ENCODE assay signal across 8 cellular contexts in genomic region chr14:60327447-60328331, GRCh38.
DNase-seq lines count a peak whose midpoint lies in the region; ATAC-seq and TF ChIP-seq lines count a peak whose summit lies in the region.

No MANE protein-coding gene starts in this region.

- H3K27me3 ChIP-seq in upper lobe of left lung = peaks cover 0 to 8% (median 2%) of the 10 kb centered on the region in 4 donors

- peak overlapping the region; percentile 77 for H3K4me3 ChIP-seq in GM12865 (ENCODE audit: low read depth, low read length)
- peak overlapping the region in 3 of 4 donors; percentile 33 to 42 (median 40) for H3K4me3 ChIP-seq in upper lobe of left lung

- H3K4me3 Mint-ChIP-seq in activated CD4-positive, alpha-beta T cell treated with anti-CD3 and anti-CD28 coated beads, Interleukin-2, amount 10 ng/mL, durations not matched to agents 24 days and 14 days = peak overlapping the region; percentile 86
- H3K4me3 Mint-ChIP-seq in endothelial cell (ENCODE audit: unreplicated experiment) = peak overlapping the region; percentile 84
- H3K4me3 Mint-ChIP-seq in natural killer cell treated with Interleukin-12 subunit alpha and Interleukin-12 subunit beta and Interleukin-15 and Interleukin-18, amount 100 ng/mL, for 72 hours = peak overlapping the region; percentile 78

- H3K36me3 Mint-ChIP-seq in activated CD4-positive, alpha-beta T cell treated with anti-CD3 and anti-CD28 coated beads, Interleukin-2, amount 10 ng/mL, durations not matched to agents 24 days and 14 days (ENCODE audit: low read depth) = peaks cover 4% of the 10 kb centered on the region
- no peaks in the 10 kb centered on the region for H3K36me3 Mint-ChIP-seq in endothelial cell (ENCODE audit: low read depth, unreplicated experiment)
- no peaks in the 10 kb centered on the region for H3K36me3 Mint-ChIP-seq in natural killer cell treated with Interleukin-12 subunit alpha and Interleukin-12 subunit beta and Interleukin-15 and Interleukin-18, amount 100 ng/mL, for 72 hours

- DNase-seq in GM12865 (ENCODE audit: low read depth) = peak; percentile 82
- DNase-seq in NAMALWA (ENCODE audit: low spot score) = peak; percentile 73
- DNase-seq in activated CD4-positive, alpha-beta T cell treated with anti-CD3 and anti-CD28 coated beads, Interleukin-2, amount 10 ng/mL, durations not matched to agents 24 days and 14 days = peak; percentile 78
- DNase-seq in endothelial cell (ENCODE audit: low spot score) = peak; percentile 25
- DNase-seq in natural killer cell treated with Interleukin-12 subunit alpha and Interleukin-12 subunit beta and Interleukin-15 and Interleukin-18, amount 100 ng/mL, for 72 hours (ENCODE audit: low spot score) = no peak
- DNase-seq in upper lobe of left lung = peak; percentile 27 to 87
- DNase-seq in AG08395 (ENCODE audit: low spot score) = no peak

- H3K9me3 ChIP-seq in upper lobe of left lung = no peaks in the 10 kb centered on the region

- peaks cover 27% of the 10 kb centered on the region for H3K27me3 Mint-ChIP-seq in activated CD4-positive, alpha-beta T cell treated with anti-CD3 and anti-CD28 coated beads, Interleukin-2, amount 10 ng/mL, durations not matched to agents 24 days and 14 days
- H3K27me3 Mint-ChIP-seq in endothelial cell (ENCODE audit: unreplicated experiment) = peaks cover 7% of the 10 kb centered on the region
- H3K27me3 Mint-ChIP-seq in natural killer cell treated with Interleukin-12 subunit alpha and Interleukin-12 subunit beta and Interleukin-15 and Interleukin-18, amount 100 ng/mL, for 72 hours = peaks cover 14 to 32% of the 10 kb centered on the region in 2 donors

- peaks cover 7 to 23% (median 12%) of the 10 kb centered on the region in 4 donors for H3K4me1 ChIP-seq in upper lobe of left lung

- H3K9me3 Mint-ChIP-seq in activated CD4-positive, alpha-beta T cell treated with anti-CD3 and anti-CD28 coated beads, Interleukin-2, amount 10 ng/mL, durations not matched to agents 24 days and 14 days = no peaks in the 10 kb centered on the region
- H3K9me3 Mint-ChIP-seq in endothelial cell (ENCODE audit: unreplicated experiment) = no peaks in the 10 kb centered on the region
- no peaks in the 10 kb centered on the region for H3K9me3 Mint-ChIP-seq in natural killer cell treated with Interleukin-12 subunit alpha and Interleukin-12 subunit beta and Interleukin-15 and Interleukin-18, amount 100 ng/mL, for 72 hours

- peak; percentile 53 for ATAC-seq in GM21825 (IDR thresholded peaks at IDR 0.05; ENCODE audit: unreplicated experiment)
- peak in 1 of 2 donors; percentile 25 for ATAC-seq in natural killer cell treated with Interleukin-12 subunit alpha and Interleukin-12 subunit beta and Interleukin-15 and Interleukin-18, amount 100 ng/mL, for 72 hours
- ATAC-seq in upper lobe of left lung (ENCODE audit: low FRiP score in 2 of 2) = peak; percentile 32 to 46

- no peak for TF ChIP-seq EP300 in upper lobe of left lung (IDR thresholded peaks at IDR 0.05)

- WGBS in upper lobe of left lung, 2 donors = 8 to 12% methylated on average over 32 of the region's 58 CpGs

- no peak overlapping the region for H3K27ac ChIP-seq in upper lobe of left lung

- no peaks in the 10 kb centered on the region for H3K36me3 ChIP-seq in upper lobe of left lung

- peaks cover 26% of the 10 kb centered on the region for H3K4me1 Mint-ChIP-seq in activated CD4-positive, alpha-beta T cell treated with anti-CD3 and anti-CD28 coated beads, Interleukin-2, amount 10 ng/mL, durations not matched to agents 24 days and 14 days
- peaks cover 7% of the 10 kb centered on the region for H3K4me1 Mint-ChIP-seq in endothelial cell (ENCODE audit: unreplicated experiment)
- peaks cover 16 to 18% of the 10 kb centered on the region in 2 donors for H3K4me1 Mint-ChIP-seq in natural killer cell treated with Interleukin-12 subunit alpha and Interleukin-12 subunit beta and Interleukin-15 and Interleukin-18, amount 100 ng/mL, for 72 hours (ENCODE audit: low read depth in 2 of 2)

- intact Hi-C loops in activated CD4-positive, alpha-beta T cell treated with anti-CD3 and anti-CD28 coated beads, Interleukin-2, amount 10 ng/mL, durations not matched to agents 24 days and 14 days (cut with micrococcal nuclease) = no loop called here

- TF ChIP-seq CTCF in GM12865 (IDR thresholded peaks at IDR 0.05; ENCODE audit: insufficient read depth, low read depth, low read length, missing control alignments) (peak; percentile 22), endothelial cell (IDR thresholded peaks at IDR 0.05; ENCODE audit: unreplicated experiment) (no peak), upper lobe of left lung (IDR thresholded peaks at IDR 0.05) (peak in 1 of 6 experiments; percentile 8)

- no peak for TF ChIP-seq POLR2A in upper lobe of left lung (IDR thresholded peaks at IDR 0.05)

- peak overlapping the region; percentile 92 for H3K27ac Mint-ChIP-seq in activated CD4-positive, alpha-beta T cell treated with anti-CD3 and anti-CD28 coated beads, Interleukin-2, amount 10 ng/mL, durations not matched to agents 24 days and 14 days
- H3K27ac Mint-ChIP-seq in endothelial cell (ENCODE audit: unreplicated experiment) = no peak overlapping the region
- no peak overlapping the region for H3K27ac Mint-ChIP-seq in natural killer cell treated with Interleukin-12 subunit alpha and Interleukin-12 subunit beta and Interleukin-15 and Interleukin-18, amount 100 ng/mL, for 72 hours

Comparison
In these comparisons a context has a peak if more than half of its experiments do, and no peak if none do; other contexts are left out.
1. DNase-seq: peak in GM12865 (single experiment), NAMALWA (single experiment), activated CD4-positive, alpha-beta T cell treated with anti-CD3 and anti-CD28 coated beads, Interleukin-2, amount 10 ng/mL, durations not matched to agents 24 days and 14 days (single experiment), endothelial cell (single experiment) and upper lobe of left lung (2 of 2); none in natural killer cell treated with Interleukin-12 subunit alpha and Interleukin-12 subunit beta and Interleukin-15 and Interleukin-18, amount 100 ng/mL, for 72 hours (single experiment) and AG08395 (single experiment).
2. Peak in every context shown above with its lines, with median percentiles within 50 percentile points of each other: H3K4me3 Mint-ChIP-seq.